Comparison of ENCODE assay signal across 9 cellular contexts in genomic region chr17:13600475-13601316, GRCh38. TPM values are rescaled to one million over a fixed set of nuclear protein-coding genes. Genes with fewer than 3 reads are reported as not detected.
DNase-seq lines count a peak whose midpoint lies in the region; ATAC-seq, FAIRE-seq and TF ChIP-seq lines count a peak whose summit lies in the region.
"Had no signal": no experiment of that assay in that cellular context is flagged by ENCODE, and none has a peak within 500 bp of the region (broad histone marks: within the 10 kb centered on the region; RNA-seq: fewer than 3 reads in every experiment).

No MANE protein-coding gene starts in this region.

- TF ChIP-seq EP300 in K562 (IDR thresholded peaks at IDR 0.05; ENCODE audit: low read length): no peak

- H3K27me3 ChIP-seq in K562 (ENCODE audit: control insufficient read depth in 2 of 2, insufficient read depth in 2 of 2, low read length in 2 of 2) (no peaks in the 10 kb centered on the region), iPS-20b (ENCODE audit: insufficient read depth, low read length) (peaks cover 32% of the 10 kb centered on the region)

- no peak for TF ChIP-seq POLR2A in K562 (conservative IDR thresholded peaks at IDR 0.05)

- peak; percentile 33 for ATAC-seq in K562
- ATAC-seq in HG03159 (IDR thresholded peaks at IDR 0.05; ENCODE audit: unreplicated experiment): no peak
- no peak for ATAC-seq in GM21619 (IDR thresholded peaks at IDR 0.05; ENCODE audit: unreplicated experiment)

- BruUV-seq in K562 (replicated peaks; lab: Mats Ljungman, UMichigan): no TSS peak

- WGBS in K562 (ENCODE audit: insufficient coverage, low coverage, missing lambda C conversion rate): under 1% methylated on average over 23 of the region's 100 CpGs

- TF ChIP-seq CTCF in K562 (IDR thresholded peaks at IDR 0.05 in 2 of 3, conservative IDR thresholded peaks at IDR 0.05 in 1 of 3; ENCODE audit: insufficient read depth in 2 of 3, low read depth in 1 of 3, low read length in 3 of 3): no peak

- H3K4me2 ChIP-seq in K562 (ENCODE audit: insufficient read depth, low read length): peak overlapping the region; percentile 82

- CTCF ChIA-PET in K562 (lab: Yijun Ruan, JAX; ENCODE audit: low intra/inter-chr PET ratio): no interaction called here

- FAIRE-seq in K562 (lab: Jason Lieb, UNC): no peak

- no peaks in the 10 kb centered on the region for H4K20me1 ChIP-seq in K562 (replicated peaks; ENCODE audit: control insufficient read depth, insufficient read depth, low read length)

- peak overlapping the region; percentile 94 for H2AFZ ChIP-seq in K562 (ENCODE audit: low read depth, low read length)

- peak; percentile 51 for DNase-seq in HCEC 1CT
- peak; percentile 20 to 33 (median 23) for DNase-seq in K562 (ENCODE audit: extremely low read depth in 1 of 4, low spot score in 3 of 4)
- no peak for DNase-seq in NOMO-1 (lab: John Stamatoyannopoulos, UW; ENCODE audit: unreplicated experiment in 2 of 2)
- no peak for DNase-seq in stimulated activated CD4-positive, alpha-beta T cell treated with anti-CD3 and anti-CD28 coated beads, Interleukin-1b, Interleukin-23, amount 100 ng/mL, for 48 hours
- DNase-seq: naive B cell had no signal

- H3K9ac ChIP-seq in K562 (ENCODE audit: insufficient read depth in 1 of 2, low read depth in 2 of 2, low read length in 2 of 2) (peak overlapping the region; percentile 75 to 97), iPS-20b (ENCODE audit: low read depth, low read length) (peak overlapping the region; percentile 76; the same call in 1 of the 2 replicates)

- intact Hi-C loops in K562 (cut with micrococcal nuclease): no loop called here

- H3K36me3 ChIP-seq in K562 (ENCODE audit: control insufficient read depth, insufficient read depth, low read length): peaks cover 2% of the 10 kb centered on the region; the same call in 1 of the 3 replicates
- H3K36me3 ChIP-seq in iPS-20b (ENCODE audit: insufficient read depth, low read depth, low read length): no peaks in the 10 kb centered on the region

- H3K4me1 ChIP-seq in K562 (replicated peaks in 1 of 2; ENCODE audit: control insufficient read depth in 2 of 2, insufficient read depth in 2 of 2, low read length in 2 of 2) (peaks cover 12 to 22% of the 10 kb centered on the region in 2 experiments; a peak in 4 of 5 replicates), iPS-20b (ENCODE audit: insufficient read depth, low read length) (peaks cover 9% of the 10 kb centered on the region; the same call in 1 of the 2 replicates)

- peak overlapping the region; percentile 58 for H3K4me3 ChIP-seq in K562
- H3K4me3 ChIP-seq in iPS-20b (ENCODE audit: low read length): peak overlapping the region; percentile 80
- H3K4me3 ChIP-seq in skin epidermis: peak overlapping the region; percentile 34 to 50 (median 39)

- H3K9me1 ChIP-seq in K562 (ENCODE audit: control insufficient read depth, insufficient read depth, low read length): no peaks in the 10 kb centered on the region

- TF ChIP-seq RAD21 in K562 (CRISPR knock-in tag; conservative IDR thresholded peaks at IDR 0.05 in 1 of 2, IDR thresholded peaks at IDR 0.05 in 1 of 2): no peak

- no peaks in the 10 kb centered on the region for H3K9me3 ChIP-seq in K562 (replicated peaks; ENCODE audit: control insufficient read depth, insufficient read depth, low read depth, low read length)
- no peaks in the 10 kb centered on the region for H3K9me3 ChIP-seq in iPS-20b (ENCODE audit: insufficient read depth, low read depth, low read length)

- POLR2A ChIA-PET in K562 (lab: Yijun Ruan, JAX): no interaction called here

- in situ Hi-C loops in K562 (cut with MboI): no loop called here

- H3K79me2 ChIP-seq in K562 (ENCODE audit: control insufficient read depth, insufficient read depth, low read length): peaks cover 59% of the 10 kb centered on the region

- H3K27ac ChIP-seq in K562 (ENCODE audit: extremely low read depth, low read depth, low read length): peak overlapping the region; percentile 67
- no peak overlapping the region for H3K27ac ChIP-seq in iPS-20b (ENCODE audit: low read length)
- peak overlapping the region in 11 of 21 experiments; percentile 9 to 70 (median 38) for H3K27ac ChIP-seq in skin epidermis

TF ChIP-seq in K562, 482 proteins besides CTCF, POLR2A, EP300 and RAD21 (continues in another document):
- TF ChIP-seq LEF1 (IDR thresholded peaks at IDR 0.05) (no peak), NCOA6 (IDR thresholded peaks at IDR 0.05) (peak; percentile 62)
- TF ChIP-seq, protein P1, sequence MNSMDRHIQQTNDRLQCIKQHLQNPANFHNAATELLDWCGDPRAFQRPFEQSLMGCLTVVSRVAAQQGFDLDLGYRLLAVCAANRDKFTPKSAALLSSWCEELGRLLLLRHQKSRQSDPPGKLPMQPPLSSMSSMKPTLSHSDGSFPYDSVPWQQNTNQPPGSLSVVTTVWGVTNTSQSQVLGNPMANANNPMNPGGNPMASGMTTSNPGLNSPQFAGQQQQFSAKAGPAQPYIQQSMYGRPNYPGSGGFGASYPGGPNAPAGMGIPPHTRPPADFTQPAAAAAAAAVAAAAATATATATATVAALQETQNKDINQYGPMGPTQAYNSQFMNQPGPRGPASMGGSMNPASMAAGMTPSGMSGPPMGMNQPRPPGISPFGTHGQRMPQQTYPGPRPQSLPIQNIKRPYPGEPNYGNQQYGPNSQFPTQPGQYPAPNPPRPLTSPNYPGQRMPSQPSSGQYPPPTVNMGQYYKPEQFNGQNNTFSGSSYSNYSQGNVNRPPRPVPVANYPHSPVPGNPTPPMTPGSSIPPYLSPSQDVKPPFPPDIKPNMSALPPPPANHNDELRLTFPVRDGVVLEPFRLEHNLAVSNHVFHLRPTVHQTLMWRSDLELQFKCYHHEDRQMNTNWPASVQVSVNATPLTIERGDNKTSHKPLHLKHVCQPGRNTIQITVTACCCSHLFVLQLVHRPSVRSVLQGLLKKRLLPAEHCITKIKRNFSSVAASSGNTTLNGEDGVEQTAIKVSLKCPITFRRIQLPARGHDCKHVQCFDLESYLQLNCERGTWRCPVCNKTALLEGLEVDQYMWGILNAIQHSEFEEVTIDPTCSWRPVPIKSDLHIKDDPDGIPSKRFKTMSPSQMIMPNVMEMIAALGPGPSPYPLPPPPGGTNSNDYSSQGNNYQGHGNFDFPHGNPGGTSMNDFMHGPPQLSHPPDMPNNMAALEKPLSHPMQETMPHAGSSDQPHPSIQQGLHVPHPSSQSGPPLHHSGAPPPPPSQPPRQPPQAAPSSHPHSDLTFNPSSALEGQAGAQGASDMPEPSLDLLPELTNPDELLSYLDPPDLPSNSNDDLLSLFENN (IDR thresholded peaks at IDR 0.05; ENCODE audit: low read depth in 2 of 2, low read length in 2 of 2): no peak

RNA-seq across cellular contexts. Expression of gene HS3ST3A1, which starts 1.0 kb away (rescaled TPM):
- 3.4 and 11.5 TPM in 2 replicates for total RNA-seq in K562 (2011; cell fraction: chromatin; rRNA removed; ENCODE audit: low replicate concordance)
- total RNA-seq in K562 (2011; cell fraction: nucleolus; rRNA removed): 17.2 and 19.7 TPM in 2 replicates
- total RNA-seq in K562 (2011; cell fraction: nucleoplasm; rRNA removed): 7.4 and 8.5 TPM in 2 replicates
- total RNA-seq in K562 (2014; rRNA removed) (14.8 and 18.5 TPM in 2 replicates), K562 (2014; rRNA removed; fragmentation: Illumina TruSeq; extraction: Trizol) (1.2 and 1.5 TPM in 2 replicates), K562 (2015; rRNA removed; fragmentation: Illumina TruSeq; extraction: Trizol) (8.0 and 8.1 TPM in 2 replicates), K562 (2021) (11.7 and 12.0 TPM in 2 replicates)
- polyA plus RNA-seq in K562 (2011; rRNA removed) (2.3 TPM in 2 replicates), K562 (2014; fragmentation: Illumina TruSeq; extraction: Trizol) (1.7 and 9.6 TPM in 2 replicates), K562 (2014; fragmentation: Nextera tagmentation; extraction: Ambion mirVana) (under 1 TPM; 0.25 to 0.39 TPM), K562 (2014; rRNA removed) (6.6 and 9.1 TPM in 2 replicates)
- 5.0 and 13.1 TPM in 2 replicates for polyA plus RNA-seq in K562 (2011; cell fraction: cytosol; rRNA removed)
- polyA plus RNA-seq in K562 (2011; cell fraction: nucleus; rRNA removed): 2.2 and 4.5 TPM in 2 replicates
- 5.5 and 6.8 TPM in 2 replicates for polyA plus RNA-seq in K562 (2012)
- 0.33 and 1.4 TPM in 2 replicates for polyA minus RNA-seq in K562 (2011; rRNA and poly(A)+ RNA removed)
- 11.8 and 18.3 TPM in 2 replicates for polyA minus RNA-seq in K562 (2011; cell fraction: cytosol; rRNA and poly(A)+ RNA removed)
- 10.0 and 15.2 TPM in 2 replicates for polyA minus RNA-seq in K562 (2011; cell fraction: nucleus; rRNA and poly(A)+ RNA removed)

Comparison
In these comparisons a context has a peak if more than half of its experiments do, and no peak if none do; other contexts are left out.
1. DNase-seq: peak in HCEC 1CT (single experiment) and K562 (4 of 4); none in NOMO-1 (0 of 2) and stimulated activated CD4-positive, alpha-beta T cell treated with anti-CD3 and anti-CD28 coated beads, Interleukin-1b, Interleukin-23, amount 100 ng/mL, for 48 hours (single experiment).
2. Peak in every context shown above with its lines, with median percentiles within 50 percentile points of each other: H3K4me3 ChIP-seq.